ENCODE assay signal across 8 cellular contexts in the genomic region with DNA sequence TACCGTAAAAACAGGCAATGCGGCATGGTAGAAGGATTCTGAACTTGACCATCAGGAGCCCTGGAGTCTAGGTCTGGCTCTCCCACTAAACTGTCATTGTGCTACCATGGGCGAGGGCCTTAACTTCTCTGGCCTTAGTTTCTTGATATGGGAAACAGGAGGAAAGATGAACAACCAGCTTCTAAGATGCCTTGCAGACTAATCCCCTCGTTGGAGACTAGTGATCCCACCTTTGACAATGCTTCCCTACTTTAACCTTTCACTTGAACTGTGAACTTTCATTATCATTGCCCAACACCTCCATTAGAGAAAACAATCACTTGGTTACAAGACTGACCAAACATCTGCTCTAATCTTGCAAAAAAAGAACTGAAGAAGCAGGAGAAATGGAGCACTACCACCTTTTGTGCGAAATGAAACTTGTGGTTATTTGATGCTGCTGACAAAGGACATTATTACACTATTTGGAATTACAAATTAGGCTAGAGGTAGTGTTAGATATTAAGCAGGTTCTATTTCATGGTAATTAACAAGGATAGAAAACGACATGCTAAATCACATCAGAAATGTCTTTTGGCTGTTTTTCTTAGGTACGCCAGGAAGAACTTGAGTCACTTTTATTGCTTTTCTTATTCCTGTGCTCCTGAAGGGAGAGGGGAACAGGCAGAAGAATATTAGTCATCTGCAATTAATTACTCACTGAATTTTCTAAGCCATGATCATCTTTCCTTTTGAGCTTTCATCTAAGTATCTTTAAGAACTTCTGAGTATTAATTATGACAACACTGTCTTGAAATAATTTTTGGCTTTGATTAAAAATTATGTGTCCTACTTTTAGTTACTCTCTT. TPM values are rescaled to one million over a fixed set of nuclear protein-coding genes. Genes with fewer than 3 reads are reported as not detected.
DNase-seq lines count a peak whose midpoint lies in the region; ATAC-seq and TF ChIP-seq lines count a peak whose summit lies in the region.

No MANE protein-coding gene starts in this region.

- intact Hi-C loops in psoas muscle (cut with DNase I) = loop anchor here in 1 of 2 donors (5.0 kb wide), 1 partner anchor 247 kb away; no protein-coding TSS in a partner anchor

- peaks cover 21% of the 10 kb centered on the region for H3F3A ChIP-seq in MM.1S (ENCODE audit: insufficient read depth, low read length)

- no peak for ATAC-seq in psoas muscle
- no peak for ATAC-seq in HG02588 (IDR thresholded peaks at IDR 0.05; ENCODE audit: unreplicated experiment)
- ATAC-seq in HG03039 (IDR thresholded peaks at IDR 0.05; ENCODE audit: unreplicated experiment) = no peak

- WGBS in psoas muscle, 3 donors = 76 to 80% (median 78%) methylated on average over 7 of the region's 7 CpGs

- peak overlapping the region; percentile 40; the same call in 1 of the 2 replicates for H3K9ac ChIP-seq in MM.1S (ENCODE audit: low read length)

- no peak for TF ChIP-seq CTCF in MM.1S (IDR thresholded peaks at IDR 0.05; ENCODE audit: low read length)
- no peak for TF ChIP-seq CTCF in choroid plexus epithelial cell (conservative IDR thresholded peaks at IDR 0.05; ENCODE audit: low read depth, low read length)
- no peak for TF ChIP-seq CTCF in psoas muscle (IDR thresholded peaks at IDR 0.05)

- H3K36me3 ChIP-seq in MM.1S (replicated peaks; ENCODE audit: insufficient read depth, low read length) (no peaks in the 10 kb centered on the region), psoas muscle (ENCODE audit: insufficient read depth in 1 of 2, low read depth in 1 of 2) (no peaks in the 10 kb centered on the region)

- peak; percentile 53 for DNase-seq in MM.1S
- peak; percentile 46 for DNase-seq in choroid plexus epithelial cell (ENCODE audit: low read depth)
- DNase-seq in psoas muscle = no peak
- DNase-seq in NCI-H748 (lab: John Stamatoyannopoulos, UW; ENCODE audit: unreplicated experiment) = no peak
- no peak for DNase-seq in NCI-H446 (lab: John Stamatoyannopoulos, UW)

- no peaks in the 10 kb centered on the region for H4K20me1 ChIP-seq in MM.1S (ENCODE audit: insufficient read depth, low read length)

- peak overlapping the region; percentile 29; the same call in 1 of the 2 replicates for H2AFZ ChIP-seq in MM.1S (ENCODE audit: low read length)

- H3K4me2 ChIP-seq in MM.1S (ENCODE audit: low read depth, low read length) = peak overlapping the region; percentile 83

- no peaks in the 10 kb centered on the region for H3K9me3 ChIP-seq in MM.1S (replicated peaks; ENCODE audit: insufficient read depth, low read length)
- no peaks in the 10 kb centered on the region for H3K9me3 ChIP-seq in psoas muscle

- H3K4me1 ChIP-seq in MM.1S (ENCODE audit: low read length) (peaks cover 30% of the 10 kb centered on the region), psoas muscle (peaks cover 29% of the 10 kb centered on the region)

- H3K27ac ChIP-seq in MM.1S (ENCODE audit: low read length) (peak overlapping the region; percentile 87), psoas muscle (peak overlapping the region; percentile 37)

- H3K9me2 ChIP-seq in MM.1S (replicated peaks; ENCODE audit: insufficient read depth, low read length) = no peaks in the 10 kb centered on the region

- H3K79me2 ChIP-seq in MM.1S (ENCODE audit: low read length) = no peaks in the 10 kb centered on the region

- H3K27me3 ChIP-seq in MM.1S (replicated peaks; ENCODE audit: insufficient read depth, low read length) (no peaks in the 10 kb centered on the region), psoas muscle (ENCODE audit: insufficient read depth in 3 of 3, low read length in 2 of 3) (no peaks in the 10 kb centered on the region)

- H3K4me3 ChIP-seq in GM08714 (ENCODE audit: low read length) = peak overlapping the region; percentile 69
- peak overlapping the region; percentile 27 for H3K4me3 ChIP-seq in MM.1S (ENCODE audit: low read length)
- H3K4me3 ChIP-seq in choroid plexus epithelial cell (ENCODE audit: low read depth, low read length) = no peak overlapping the region
- no peak overlapping the region for H3K4me3 ChIP-seq in psoas muscle

RNA-seq across cellular contexts. Expression of a gene that starts 39.1 kb away (rescaled TPM):
- 1 to 10 TPM; 5.2 to 6.8 (median 5.5) TPM for total RNA-seq in psoas muscle
- polyA plus RNA-seq in psoas muscle = 1 to 10 TPM; 1.6 to 6.0 (median 4.3) TPM

Comparison
In these comparisons a context has a peak if more than half of its experiments do, and no peak if none do; other contexts are left out.
1. H3K4me3 ChIP-seq: peak in GM08714 (single experiment) and MM.1S (single experiment); none in choroid plexus epithelial cell (single experiment) and psoas muscle (single experiment).
2. DNase-seq: peak in MM.1S (single experiment) and choroid plexus epithelial cell (single experiment); none in psoas muscle (0 of 2), NCI-H748 (single experiment) and NCI-H446 (0 of 2).